In genomic region chr7:30866939-30867338, GRCh38 we compare ENCODE assay signal across 17 cellular contexts. TPM values are rescaled to one million over a fixed set of nuclear protein-coding genes. Genes with fewer than 3 reads are reported as not detected.
"Had no signal": no experiment of that assay in that cellular context is flagged by ENCODE, and none has a peak within 500 bp of the region (broad histone marks: within the 10 kb centered on the region; RNA-seq: fewer than 3 reads in every experiment).

No MANE protein-coding gene starts in this region.

- H3K27me3 ChIP-seq: ascending aorta, esophagus muscularis mucosa, gastroesophageal sphincter, heart left ventricle had no signal

- H3K27me3 Mint-ChIP-seq: activated CD4-positive, alpha-beta T cell treated with anti-CD3 and anti-CD28 coated beads, Interleukin-2, amount 10 ng/mL, durations not matched to agents 24 days and 14 days; naive thymus-derived CD4-positive, alpha-beta T cell; stimulated activated naive B cell treated with anti-CD40 and anti-IgM and Interleukin-4, amounts not matched to agents 10 μg/mL and 1 μg/mL and 100 μg/mL, for 72 hours had no signal

- DNase-seq: activated CD4-positive, alpha-beta T cell treated with anti-CD3 and anti-CD28 coated beads, Interleukin-2, amount 10 ng/mL, durations not matched to agents 24 days and 14 days; activated CD8-positive, alpha-beta memory T cell treated with anti-CD3 and anti-CD28 coated beads, Interleukin-2, amount 50 U/mL, for 48 hours; activated effector memory CD4-positive, alpha-beta T cell treated with anti-CD3 and anti-CD28 coated beads, Interleukin-2, amount 50 U/mL, for 16 hours; activated naive CD4-positive, alpha-beta T cell treated with anti-CD3 and anti-CD28 coated beads, Interleukin-2, amount 50 U/mL, for 16 hours; activated T-cell treated with anti-CD3 and anti-CD28 coated beads, Interleukin-2, amount 50 U/mL, for 48 hours; effector CD4-positive, alpha-beta T cell; heart left ventricle; mesenchymal stem cell; naive thymus-derived CD4-positive, alpha-beta T cell; psoas muscle; stimulated activated CD4-positive, alpha-beta T cell treated with anti-CD3 and anti-CD28 coated beads, Interleukin-4, amount 100 ng/mL, for 4 hours; stimulated activated naive B cell treated with anti-CD40 and anti-IgM and Interleukin-4, amounts not matched to agents 10 μg/mL and 1 μg/mL and 100 μg/mL, for 72 hours had no signal

- H3K4me1 Mint-ChIP-seq: activated CD4-positive, alpha-beta T cell treated with anti-CD3 and anti-CD28 coated beads, Interleukin-2, amount 10 ng/mL, durations not matched to agents 24 days and 14 days; naive thymus-derived CD4-positive, alpha-beta T cell; stimulated activated naive B cell treated with anti-CD40 and anti-IgM and Interleukin-4, amounts not matched to agents 10 μg/mL and 1 μg/mL and 100 μg/mL, for 72 hours had no signal

- H3K9me3 Mint-ChIP-seq: activated CD4-positive, alpha-beta T cell treated with anti-CD3 and anti-CD28 coated beads, Interleukin-2, amount 10 ng/mL, durations not matched to agents 24 days and 14 days; naive thymus-derived CD4-positive, alpha-beta T cell; stimulated activated naive B cell treated with anti-CD40 and anti-IgM and Interleukin-4, amounts not matched to agents 10 μg/mL and 1 μg/mL and 100 μg/mL, for 72 hours had no signal

- H3K27ac Mint-ChIP-seq: activated CD4-positive, alpha-beta T cell treated with anti-CD3 and anti-CD28 coated beads, Interleukin-2, amount 10 ng/mL, durations not matched to agents 24 days and 14 days; naive thymus-derived CD4-positive, alpha-beta T cell; stimulated activated naive B cell treated with anti-CD40 and anti-IgM and Interleukin-4, amounts not matched to agents 10 μg/mL and 1 μg/mL and 100 μg/mL, for 72 hours had no signal

- H3K9me3 ChIP-seq: ascending aorta, esophagus muscularis mucosa, gastroesophageal sphincter, heart left ventricle, psoas muscle had no signal

- H3K36me3 Mint-ChIP-seq: naive thymus-derived CD4-positive, alpha-beta T cell; stimulated activated naive B cell treated with anti-CD40 and anti-IgM and Interleukin-4, amounts not matched to agents 10 μg/mL and 1 μg/mL and 100 μg/mL, for 72 hours had no signal

- H3K4me3 Mint-ChIP-seq: activated CD4-positive, alpha-beta T cell treated with anti-CD3 and anti-CD28 coated beads, Interleukin-2, amount 10 ng/mL, durations not matched to agents 24 days and 14 days; naive thymus-derived CD4-positive, alpha-beta T cell; stimulated activated naive B cell treated with anti-CD40 and anti-IgM and Interleukin-4, amounts not matched to agents 10 μg/mL and 1 μg/mL and 100 μg/mL, for 72 hours had no signal

- ATAC-seq: gastroesophageal sphincter; naive thymus-derived CD4-positive, alpha-beta T cell; psoas muscle; sciatic nerve; stimulated activated naive B cell treated with anti-CD40 and anti-IgM and Interleukin-4, amounts not matched to agents 10 μg/mL and 1 μg/mL and 100 μg/mL, for 72 hours had no signal

- H3K4me3 ChIP-seq: ascending aorta, coronary artery, esophagus muscularis mucosa, gastroesophageal sphincter, heart left ventricle, psoas muscle had no signal

- H3K27ac ChIP-seq: ascending aorta, coronary artery, gastroesophageal sphincter, psoas muscle had no signal

RNA-seq across cellular contexts. Expression of gene AQP1, which starts 44.7 kb away (rescaled TPM):
- total RNA-seq: activated CD4-positive, alpha-beta T cell treated with anti-CD3 and anti-CD28 coated beads, Interleukin-2, amount 10 ng/mL, durations not matched to agents 24 days and 14 days had no signal
